In the genomic region with DNA sequence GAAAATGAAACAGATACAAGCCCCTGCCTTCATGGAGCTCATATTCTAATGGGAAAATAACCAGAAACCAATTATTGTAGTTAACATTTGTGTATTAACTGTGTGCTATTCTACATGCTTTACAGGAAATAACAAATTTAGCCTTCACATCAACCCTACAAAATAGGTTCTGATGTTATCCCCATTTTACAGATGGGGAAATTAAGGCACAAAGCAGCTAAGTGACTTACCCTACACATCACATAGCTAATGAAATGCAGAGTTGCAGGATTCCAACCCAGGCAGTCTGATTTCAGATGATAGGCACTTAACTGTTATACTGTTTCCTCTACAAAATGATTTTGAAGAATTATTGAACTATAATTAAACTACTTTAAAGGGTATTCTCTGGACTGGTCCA, we compare ENCODE assay signal across 11 cellular contexts.
"Had no signal": no experiment of that assay in that cellular context is flagged by ENCODE, and none has a peak within 500 bp of the region (broad histone marks: within the 10 kb centered on the region; RNA-seq: fewer than 3 reads in every experiment).

No MANE protein-coding gene starts in this region.

- H3K9me3 Mint-ChIP-seq: GM23338, H9, HFFc6 had no signal

- FAIRE-seq: H1, H54 had no signal

- DNase-seq: GM23248, GOT3, H7, H9, HCEC 1CT, HFFc6 had no signal

- H2AFZ ChIP-seq: GM23248, GM23338 had no signal

- H3K9me3 ChIP-seq: HAP-1 had no signal

- H3K4me3 Mint-ChIP-seq: GM23338, H9, HFFc6 had no signal

- H3K4me2 ChIP-seq: GM23338 had no signal

- H3K27ac ChIP-seq: GM23248 had no signal

- H3K4me3 ChIP-seq: GM23248, GM23338, HAP-1 had no signal

- H3K9ac ChIP-seq: GM23248 had no signal

- ATAC-seq: GM23338, HCT116 had no signal

- H3K4me1 Mint-ChIP-seq: GM23338, H9 had no signal

- H3K27ac Mint-ChIP-seq: GM23338, HFFc6 had no signal
